In the genomic region with DNA sequence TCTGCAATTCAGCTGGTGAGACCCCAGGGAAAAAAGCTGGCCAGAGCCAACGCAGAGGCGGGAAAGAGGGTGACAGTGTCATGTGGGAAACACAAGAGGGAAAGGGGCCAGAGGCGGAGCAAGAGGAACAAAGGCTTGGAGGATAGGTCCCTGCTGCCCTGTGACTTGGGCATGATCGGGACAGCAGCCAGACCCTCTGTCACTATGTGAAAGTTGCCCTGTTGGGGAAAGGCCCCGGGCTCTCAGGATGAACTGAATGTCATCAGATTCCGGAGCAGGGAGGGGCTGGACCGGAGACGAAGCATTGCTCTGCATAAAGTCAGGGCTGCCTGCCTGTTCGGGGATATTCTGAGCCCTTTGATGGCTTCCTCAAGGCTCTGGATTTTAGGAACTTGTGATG, we compare ENCODE assay signal across 1 cellular context.
TF ChIP-seq lines count a peak whose summit lies in the region.

No MANE protein-coding gene starts in this region.

TF ChIP-seq in GM23338, 12 proteins besides CTCF, POLR2A, EP300 and RAD21 (continued from another document):
- TF ChIP-seq REST (IDR thresholded peaks at IDR 0.05; ENCODE audit: unreplicated experiment), result no peak
- no peak for TF ChIP-seq ZNF331 (CRISPR knock-in tag; IDR thresholded peaks at IDR 0.05; ENCODE audit: low read depth)
- TF ChIP-seq EZH2phosphoT487 (IDR thresholded peaks at IDR 0.05; ENCODE audit: unreplicated experiment), result no peak
